11 cellular contexts compared by ENCODE assay signal in the genomic region with DNA sequence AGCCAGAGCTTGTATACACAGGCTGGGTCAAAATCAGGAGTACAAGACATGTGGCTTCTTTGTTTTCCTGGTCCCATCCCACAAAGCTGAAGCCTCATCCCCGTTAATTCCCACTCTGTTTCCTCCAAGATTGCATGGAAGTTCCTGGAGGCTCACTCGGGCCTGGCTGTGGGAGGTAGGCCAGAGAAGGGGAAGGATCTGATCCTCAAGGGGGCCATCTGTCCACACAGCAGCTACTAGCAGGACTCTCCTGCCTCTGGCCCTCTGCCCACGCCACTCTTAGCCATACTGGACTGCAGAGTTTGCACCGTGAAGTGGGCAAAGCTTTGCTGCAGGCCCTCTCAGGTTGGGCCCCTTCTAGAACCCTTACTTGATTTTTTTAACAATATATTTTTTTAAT.
DNase-seq lines count a peak whose midpoint lies in the region; ATAC-seq and TF ChIP-seq lines count a peak whose summit lies in the region.
"Had no signal": no experiment of that assay in that cellular context is flagged by ENCODE, and none has a peak within 500 bp of the region (broad histone marks: within the 10 kb centered on the region; RNA-seq: fewer than 3 reads in every experiment).

No MANE protein-coding gene starts in this region.

- no peak overlapping the region for H3K27ac ChIP-seq in right cardiac atrium (ENCODE audit: low read length)
- H3K27ac ChIP-seq: RWPE1, spleen, vagina had no signal

- H3K27me3 Mint-ChIP-seq in Caco-2 (ENCODE audit: insufficient read depth, unreplicated experiment) (no peaks in the 10 kb centered on the region), CD14-positive monocyte (ENCODE audit: low read depth in 3 of 3) (peaks cover 1 to 3% (median 2%) of the 10 kb centered on the region in 3 donors)

- CTCF ChIA-PET in Caco-2 (lab: Charles Lee) = interaction anchor here (0.5 to 1.2 kb wide), 4 partner anchors 12 to 161 kb away, joined by 3 to 5 read pairs (median 4); no protein-coding TSS in a partner anchor

- no peaks in the 10 kb centered on the region for H3K9me3 Mint-ChIP-seq in Caco-2 (ENCODE audit: unreplicated experiment)
- peaks cover 0 to 14% (median 7%) of the 10 kb centered on the region in 7 donors for H3K9me3 Mint-ChIP-seq in CD14-positive monocyte

- POLR2A ChIA-PET in Caco-2 (lab: Charles Lee) = no interaction called here

- H3K4me1 Mint-ChIP-seq in Caco-2 (ENCODE audit: low read depth, unreplicated experiment) = peaks cover 45% of the 10 kb centered on the region
- no peaks in the 10 kb centered on the region for H3K4me1 Mint-ChIP-seq in CD14-positive monocyte

- intact Hi-C loops in Caco-2 (cut with micrococcal nuclease; ENCODE audit: unreplicated experiment) (loop anchor here (1.0 to 10.0 kb wide), 11 partner anchors 11 to 493 kb away; a partner anchor contains a TSS), right cardiac atrium (cut with DNase I) (no loop called here), CD14-positive monocyte (cut with micrococcal nuclease) (no loop called here)

- H3K27ac Mint-ChIP-seq in Caco-2 (ENCODE audit: unreplicated experiment) = peak overlapping the region; percentile 94
- peak overlapping the region in 1 of 7 donors; percentile 20 for H3K27ac Mint-ChIP-seq in CD14-positive monocyte

- DNase-seq in Caco-2 (peak in 1 of 2 experiments; percentile 43), OCI-M1 (lab: John Stamatoyannopoulos, UW) (peak; percentile 5), right cardiac atrium (peak; percentile 35 to 84 (median 76)), pons (ENCODE audit: low spot score) (peak; percentile 72), NCI-H2171 treated with DMSO at 0.1 percent for 48 hours (lab: John Stamatoyannopoulos, UW) (no peak), CD14-positive monocyte (ENCODE audit: low spot score) (no peak)
- DNase-seq in activated effector memory CD4-positive, alpha-beta T cell treated with Interleukin-2 at 50 U/mL for 16 hours = no peak
- DNase-seq: spleen had no signal

- ATAC-seq in right cardiac atrium = peak; percentile 56 to 57
- no peak for ATAC-seq in HG03097 (IDR thresholded peaks at IDR 0.05; ENCODE audit: low FRiP score, unreplicated experiment)

- 23% methylated on average over 4 of the region's 4 CpGs for WGBS in right cardiac atrium

- H3K27me3 ChIP-seq in Caco-2 (replicated peaks; ENCODE audit: control insufficient read depth, insufficient read depth, low read length) (no peaks in the 10 kb centered on the region), right cardiac atrium (ENCODE audit: control insufficient read depth, insufficient read depth) (no peaks in the 10 kb centered on the region)
- H3K27me3 ChIP-seq: spleen, vagina had no signal

- H3K4me1 ChIP-seq in Caco-2 = peaks cover 74% of the 10 kb centered on the region
- peaks cover 3% of the 10 kb centered on the region for H3K4me1 ChIP-seq in right cardiac atrium (ENCODE audit: control insufficient read depth, insufficient read depth, low read length)
- H3K4me1 ChIP-seq: spleen, vagina had no signal

- H3K36me3 Mint-ChIP-seq in Caco-2 (ENCODE audit: insufficient read depth, unreplicated experiment) = peaks cover 7% of the 10 kb centered on the region
- H3K36me3 Mint-ChIP-seq in CD14-positive monocyte = no peaks in the 10 kb centered on the region

- no peaks in the 10 kb centered on the region for H3K36me3 ChIP-seq in Caco-2 (ENCODE audit: control insufficient read depth, insufficient read depth, low read length)
- H3K36me3 ChIP-seq: spleen, vagina had no signal

- H3K9me3 ChIP-seq in Caco-2 = no peaks in the 10 kb centered on the region
- H3K9me3 ChIP-seq in right cardiac atrium (ENCODE audit: control insufficient read depth, low read length) = no peaks in the 10 kb centered on the region
- H3K9me3 ChIP-seq: spleen, vagina had no signal

- H3K4me3 ChIP-seq in Caco-2 (ENCODE audit: low read depth, low read length) (no peak overlapping the region), right cardiac atrium (ENCODE audit: low read length) (no peak overlapping the region)
- H3K4me3 ChIP-seq: spleen, vagina had no signal

- H3K4me3 Mint-ChIP-seq in Caco-2 (ENCODE audit: unreplicated experiment) (peak overlapping the region; percentile 27), CD14-positive monocyte (no peak overlapping the region)

- BruUV-seq in Caco-2 (replicated peaks; lab: Mats Ljungman, UMichigan) = no TSS peak

- TF ChIP-seq CTCF in Caco-2 (IDR thresholded peaks at IDR 0.05; ENCODE audit: insufficient read depth in 1 of 2, low read depth in 1 of 2, low read length in 1 of 2, severe bottlenecking in 1 of 2, unreplicated experiment in 1 of 2) = no peak
- TF ChIP-seq CTCF in CD14-positive monocyte (IDR thresholded peaks at IDR 0.05) = no peak

Comparison
In these comparisons a context has a peak if more than half of its experiments do, and no peak if none do; other contexts are left out.
1. DNase-seq: peak in OCI-M1 (single experiment), right cardiac atrium (3 of 3) and pons (single experiment); none in NCI-H2171 treated with DMSO at 0.1 percent for 48 hours (single experiment), CD14-positive monocyte (single experiment) and activated effector memory CD4-positive, alpha-beta T cell treated with Interleukin-2 at 50 U/mL for 16 hours (single experiment).